8 cellular contexts compared by ENCODE assay signal in the genomic region with DNA sequence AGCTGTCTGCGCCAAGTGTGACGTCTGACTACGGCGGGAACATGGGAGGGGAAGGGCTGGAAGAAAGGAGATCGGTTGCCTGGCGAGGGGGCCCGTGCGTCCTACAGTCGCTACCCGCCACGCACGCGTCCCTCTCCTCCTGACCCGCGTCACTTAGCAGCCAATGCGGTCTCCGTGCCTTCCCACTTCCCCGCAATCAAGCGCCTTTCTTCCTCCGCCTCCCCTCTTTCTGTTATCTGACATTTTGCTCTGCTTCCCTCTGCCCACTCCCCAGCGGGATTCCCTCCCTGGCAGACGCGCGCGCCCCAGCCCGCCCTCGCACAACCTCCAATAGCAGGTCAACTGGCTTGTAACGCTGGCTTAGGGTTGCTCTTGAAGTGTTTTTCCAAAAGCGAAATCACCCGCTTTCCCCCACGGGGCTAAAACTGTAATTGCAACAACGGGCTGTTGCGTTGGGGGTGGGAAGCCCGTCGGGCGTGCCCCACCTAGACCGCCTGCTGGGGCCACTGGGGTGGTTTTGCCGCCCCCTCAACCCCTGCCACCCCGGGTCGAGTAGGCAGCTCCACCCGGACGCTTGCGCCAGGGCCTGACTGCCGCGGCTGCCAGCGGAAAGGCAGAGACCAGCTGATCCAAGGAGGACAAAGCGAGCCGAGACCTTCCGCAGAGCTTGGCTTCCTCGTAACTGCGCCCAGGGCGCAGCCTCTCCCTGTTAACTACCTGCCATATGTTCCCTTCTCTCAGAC. TPM values are rescaled to one million over a fixed set of nuclear protein-coding genes. Genes with fewer than 3 reads are reported as not detected.
A peak's percentile ranks its signal among the peaks of the same experiment; 100 is the strongest.
DNase-seq lines count a peak whose midpoint lies in the region; ATAC-seq and TF ChIP-seq lines count a peak whose summit lies in the region.

No MANE protein-coding gene starts in this region.

- peak overlapping the region; percentile 85 for H3K27ac ChIP-seq in osteoblast (ENCODE audit: low read depth, low read length)

- H3K4me3 ChIP-seq in osteoblast (ENCODE audit: insufficient read depth, low read length): peak overlapping the region; percentile 87

- H2AFZ ChIP-seq in osteoblast (ENCODE audit: low read length): peak overlapping the region; percentile 98

- no peak overlapping the region for H3K27ac Mint-ChIP-seq in activated naive CD4-positive, alpha-beta T cell treated with anti-CD3 and anti-CD28 coated beads, Interleukin-2, amount 50 U/mL, for 24 hours

- H4K20me1 ChIP-seq in osteoblast (ENCODE audit: insufficient read depth, low read length): no peaks in the 10 kb centered on the region

- H3K4me1 ChIP-seq in osteoblast (ENCODE audit: insufficient read depth, low read length): peaks cover 5% of the 10 kb centered on the region

- H3K27me3 ChIP-seq in osteoblast (ENCODE audit: insufficient read depth, low read length): peaks cover 1% of the 10 kb centered on the region

- H3K79me2 ChIP-seq in osteoblast (ENCODE audit: insufficient read depth, low read length): peaks cover under 1% of the 10 kb centered on the region

- peak; percentile 17 for TF ChIP-seq CTCF in osteoblast (IDR thresholded peaks at IDR 0.05; ENCODE audit: extremely low read depth, low read depth, low read length)

- peak; percentile 68 for DNase-seq in DMS53 treated with DMSO at 0.1 percent for 48 hours (lab: John Stamatoyannopoulos, UW; ENCODE audit: unreplicated experiment)
- peak; percentile 92 for DNase-seq in NCI-H82 (lab: John Stamatoyannopoulos, UW)
- peak; percentile 79 for DNase-seq in Right ventricle myocardium superior
- DNase-seq in osteoblast (ENCODE audit: insufficient read length, low spot score, missing footprints): peak; percentile 86
- no peak for DNase-seq in midbrain (lab: John Stamatoyannopoulos, UW)

- peaks cover 4% of the 10 kb centered on the region for H3K9me3 Mint-ChIP-seq in activated naive CD4-positive, alpha-beta T cell treated with anti-CD3 and anti-CD28 coated beads, Interleukin-2, amount 50 U/mL, for 24 hours

- H3K27me3 Mint-ChIP-seq in activated naive CD4-positive, alpha-beta T cell treated with anti-CD3 and anti-CD28 coated beads, Interleukin-2, amount 50 U/mL, for 24 hours: peaks cover 26% of the 10 kb centered on the region

- H3K36me3 Mint-ChIP-seq in activated naive CD4-positive, alpha-beta T cell treated with anti-CD3 and anti-CD28 coated beads, Interleukin-2, amount 50 U/mL, for 24 hours: no peaks in the 10 kb centered on the region

- intact Hi-C loops in Right ventricle myocardium superior (cut with DNase I): loop anchor here (5.0 to 10.0 kb wide), 3 partner anchors 713 to 1015 kb away; no protein-coding TSS in a partner anchor

- H3K4me2 ChIP-seq in osteoblast (ENCODE audit: insufficient read depth, low read length): peak overlapping the region; percentile 95

- peak overlapping the region; percentile 88 for H3K4me3 Mint-ChIP-seq in activated naive CD4-positive, alpha-beta T cell treated with anti-CD3 and anti-CD28 coated beads, Interleukin-2, amount 50 U/mL, for 24 hours

- peaks cover 12% of the 10 kb centered on the region for H3K4me1 Mint-ChIP-seq in activated naive CD4-positive, alpha-beta T cell treated with anti-CD3 and anti-CD28 coated beads, Interleukin-2, amount 50 U/mL, for 24 hours

- no peaks in the 10 kb centered on the region for H3K9me3 ChIP-seq in osteoblast (ENCODE audit: low read depth, low read length)

- no peaks in the 10 kb centered on the region for H3K36me3 ChIP-seq in osteoblast (ENCODE audit: insufficient read depth, low read length)

- ATAC-seq in GM19455 (IDR thresholded peaks at IDR 0.05; ENCODE audit: unreplicated experiment) (peak; percentile 37), HG03442 (IDR thresholded peaks at IDR 0.05; ENCODE audit: unreplicated experiment) (peak; percentile 36), Right ventricle myocardium superior (ENCODE audit: poor library complexity) (peak; percentile 64)

RNA-seq across cellular contexts. Expression of a gene that starts 6.2 kb away (rescaled TPM):
- total RNA-seq in Right ventricle myocardium superior: 6.2 TPM
- total RNA-seq in osteoblast: 77.5 and 81.1 TPM in 2 replicates

Comparison
In these comparisons a context has a peak if more than half of its experiments do, and no peak if none do; other contexts are left out.
1. RNA of a gene that starts 6.2 kb away (total RNA-seq): 77.5 to 81.1 TPM in osteoblast; 6.2 TPM in Right ventricle myocardium superior (single experiment); every median in the first group is over 10 times any median in the second.
2. Peak in every context shown above with its lines, with median percentiles within 50 percentile points of each other: ATAC-seq.